In the genomic region with DNA sequence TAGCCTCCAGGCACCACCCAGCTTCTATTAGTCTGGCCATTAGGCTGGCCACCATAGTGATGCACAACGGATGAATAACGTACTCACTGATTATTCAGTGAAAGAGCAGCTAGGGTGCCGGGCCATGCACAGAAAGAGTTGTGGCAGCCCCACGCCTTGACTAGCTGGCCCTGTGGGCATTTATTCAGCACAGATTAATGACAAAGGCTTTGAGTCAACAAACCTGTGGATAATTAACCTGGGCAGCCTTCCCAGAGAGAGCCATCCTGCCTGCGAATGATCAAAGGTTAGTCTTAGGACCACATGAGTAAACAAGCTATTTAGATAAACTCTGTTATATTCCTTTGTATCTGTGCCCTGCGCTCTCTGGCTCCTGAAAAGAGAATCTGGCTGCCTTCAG, we compare ENCODE assay signal across 15 cellular contexts. TPM values are rescaled to one million over a fixed set of nuclear protein-coding genes. Genes with fewer than 3 reads are reported as not detected.
DNase-seq lines count a peak whose midpoint lies in the region; ATAC-seq and TF ChIP-seq lines count a peak whose summit lies in the region.
"Had no signal": no experiment of that assay in that cellular context is flagged by ENCODE, and none has a peak within 500 bp of the region (broad histone marks: within the 10 kb centered on the region; RNA-seq: fewer than 3 reads in every experiment).

No MANE protein-coding gene starts in this region.

- POLR2A ChIA-PET in activated CD4-positive, alpha-beta memory T cell treated with anti-CD3 and anti-CD28 coated beads, Interleukin-2, amount 10 ng/mL, durations not matched to agents 7 days and 5 days (lab: Charles Lee) = no interaction called here

- CTCF ChIA-PET in activated CD4-positive, alpha-beta memory T cell treated with anti-CD3 and anti-CD28 coated beads, Interleukin-2, amount 10 ng/mL, durations not matched to agents 7 days and 5 days (lab: Charles Lee) = no interaction called here

- H3K27ac Mint-ChIP-seq in activated CD4-positive, alpha-beta memory T cell treated with anti-CD3 and anti-CD28 coated beads, Interleukin-2, amount 10 ng/mL, durations not matched to agents 7 days and 5 days = no peak overlapping the region

- DNase-seq in DMS53 (lab: John Stamatoyannopoulos, UW) (peak; percentile 62), NCI-H1105 (lab: John Stamatoyannopoulos, UW) (peak; percentile 6), epithelial cell of esophagus (ENCODE audit: low read depth) (peak; percentile 18), renal cortical epithelial cell (ENCODE audit: low read depth) (peak; percentile 59), CD1c-positive myeloid dendritic cell (ENCODE audit: extremely low spot score) (no peak)
- no peak for DNase-seq in activated CD4-positive, alpha-beta memory T cell treated with anti-CD3 and anti-CD28 coated beads, Interleukin-2, amount 10 ng/mL, durations not matched to agents 7 days and 5 days
- DNase-seq: DMS153, HCEC 1CT, NCI-H1092, NCI-H1694 treated with DMSO at 0.1 percent for 48 hours, NCI-H446 treated with DMSO at 0.1 percent for 48 hours, NCI-H82, RPMI8226 had no signal

- no peaks in the 10 kb centered on the region for H3K9me3 Mint-ChIP-seq in activated CD4-positive, alpha-beta memory T cell treated with anti-CD3 and anti-CD28 coated beads, Interleukin-2, amount 10 ng/mL, durations not matched to agents 7 days and 5 days

- H3K4me3 Mint-ChIP-seq in activated CD4-positive, alpha-beta memory T cell treated with anti-CD3 and anti-CD28 coated beads, Interleukin-2, amount 10 ng/mL, durations not matched to agents 7 days and 5 days = no peak overlapping the region

- no peak overlapping the region for H3K4me3 ChIP-seq in epithelial cell of esophagus (ENCODE audit: low read length)
- H3K4me3 ChIP-seq: GM12878 had no signal

- no peak for TF ChIP-seq CTCF in epithelial cell of esophagus (IDR thresholded peaks at IDR 0.05; ENCODE audit: insufficient read depth, low read depth, low read length, missing control alignments)

- no peak for ATAC-seq in GM21367 (IDR thresholded peaks at IDR 0.05; ENCODE audit: unreplicated experiment)
- ATAC-seq: GM12878 had no signal

- H3K4me1 Mint-ChIP-seq in activated CD4-positive, alpha-beta memory T cell treated with anti-CD3 and anti-CD28 coated beads, Interleukin-2, amount 10 ng/mL, durations not matched to agents 7 days and 5 days = no peaks in the 10 kb centered on the region

- H3K36me3 Mint-ChIP-seq in activated CD4-positive, alpha-beta memory T cell treated with anti-CD3 and anti-CD28 coated beads, Interleukin-2, amount 10 ng/mL, durations not matched to agents 7 days and 5 days (ENCODE audit: low read depth) = no peaks in the 10 kb centered on the region

- H3K27me3 Mint-ChIP-seq in activated CD4-positive, alpha-beta memory T cell treated with anti-CD3 and anti-CD28 coated beads, Interleukin-2, amount 10 ng/mL, durations not matched to agents 7 days and 5 days = peaks cover 1% of the 10 kb centered on the region

RNA-seq across cellular contexts. Expression of a gene that starts 37.2 kb away (rescaled TPM):
- total RNA-seq in renal cortical epithelial cell = 10.6 and 44.4 TPM in 2 replicates
- 1 to 10 TPM; 2.7 to 3.6 TPM for total RNA-seq in activated CD4-positive, alpha-beta memory T cell treated with anti-CD3 and anti-CD28 coated beads, Interleukin-2, amount 10 ng/mL, durations not matched to agents 7 days and 5 days

Comparison
In these comparisons a context has a peak if more than half of its experiments do, and no peak if none do; other contexts are left out.
1. DNase-seq: peak in DMS53 (single experiment), NCI-H1105 (single experiment), epithelial cell of esophagus (single experiment) and renal cortical epithelial cell (single experiment); none in activated CD4-positive, alpha-beta memory T cell treated with anti-CD3 and anti-CD28 coated beads, Interleukin-2, amount 10 ng/mL, durations not matched to agents 7 days and 5 days (single experiment) and CD1c-positive myeloid dendritic cell (single experiment).